35 cellular contexts compared by ENCODE assay signal in genomic region chr4:25417014-25417413, GRCh38. TPM values are rescaled to one million over a fixed set of nuclear protein-coding genes. Genes with fewer than 3 reads are reported as not detected.
DNase-seq lines count a peak whose midpoint lies in the region; ATAC-seq, FAIRE-seq and TF ChIP-seq lines count a peak whose summit lies in the region.
"Had no signal": no experiment of that assay in that cellular context is flagged by ENCODE, and none has a peak within 500 bp of the region (broad histone marks: within the 10 kb centered on the region; RNA-seq: fewer than 3 reads in every experiment).

No MANE protein-coding gene starts in this region.

- no peak for FAIRE-seq in HepG2 (lab: Jason Lieb, UNC)
- no peak for FAIRE-seq in K562 (lab: Jason Lieb, UNC)
- FAIRE-seq: A204.1, A549, D721Med had no signal

- peaks cover 6 to 29% of the 10 kb centered on the region in 2 experiments; a peak in 4 of 5 replicates for H3K36me3 ChIP-seq in HepG2 (replicated peaks in 1 of 2; ENCODE audit: control insufficient read depth in 1 of 2, insufficient read depth in 2 of 2, low read length in 2 of 2)
- H3K36me3 ChIP-seq in right lobe of liver: peaks cover 0 to 17% (median 13%) of the 10 kb centered on the region in 4 donors
- H3K36me3 ChIP-seq in K562 (ENCODE audit: control insufficient read depth, insufficient read depth, low read length): peaks cover 67% of the 10 kb centered on the region
- H3K36me3 ChIP-seq: BE2C had no signal

- peak overlapping the region; percentile 22 for H3K27ac Mint-ChIP-seq in activated T-cell treated with anti-CD3 and anti-CD28 coated beads, Interleukin-2, amount 50 U/mL, for 24 hours
- no peak overlapping the region for H3K27ac Mint-ChIP-seq in T-cell
- H3K27ac Mint-ChIP-seq: B cell; CD14-positive monocyte; CD4-positive, alpha-beta T cell; CD8-positive, alpha-beta memory T cell; CD8-positive, alpha-beta T cell had no signal

- ATAC-seq in HepG2 (no peak), right lobe of liver (no peak), K562 (no peak), T-cell (replicated peaks in 1 of 4) (no peak)
- ATAC-seq: A549; CD8-positive, alpha-beta T cell had no signal

- TF ChIP-seq CTCF in HepG2 (CRISPR knock-in tag; IDR thresholded peaks at IDR 0.05) (no peak), right lobe of liver (IDR thresholded peaks at IDR 0.05) (no peak), K562 (IDR thresholded peaks at IDR 0.05 in 2 of 3, conservative IDR thresholded peaks at IDR 0.05 in 1 of 3; ENCODE audit: insufficient read depth in 2 of 3, low read depth in 1 of 3, low read length in 3 of 3) (no peak)

- TF ChIP-seq POLR2A in HepG2 (IDR thresholded peaks at IDR 0.05; ENCODE audit: insufficient read depth in 1 of 2, low read depth in 2 of 2, low read length in 2 of 2) (no peak), right lobe of liver (IDR thresholded peaks at IDR 0.05) (no peak), K562 (conservative IDR thresholded peaks at IDR 0.05) (no peak)

- H3K4me3 Mint-ChIP-seq in activated T-cell treated with anti-CD3 and anti-CD28 coated beads, Interleukin-2, amount 50 U/mL, for 24 hours: no peak overlapping the region
- H3K4me3 Mint-ChIP-seq in T-cell: no peak overlapping the region
- H3K4me3 Mint-ChIP-seq: B cell; CD14-positive monocyte; CD4-positive, alpha-beta memory T cell; CD4-positive, alpha-beta T cell; CD4-positive, CD25-positive, alpha-beta regulatory T cell; CD8-positive, alpha-beta memory T cell; CD8-positive, alpha-beta T cell had no signal

- TF ChIP-seq RAD21 in HepG2 (CRISPR knock-in tag; IDR thresholded peaks at IDR 0.05): no peak
- TF ChIP-seq RAD21 in K562 (CRISPR knock-in tag; conservative IDR thresholded peaks at IDR 0.05 in 1 of 2, IDR thresholded peaks at IDR 0.05 in 1 of 2): no peak

- no peak overlapping the region for H3K9ac ChIP-seq in HepG2 (ENCODE audit: insufficient read depth, low read depth, low read length)
- no peak overlapping the region for H3K9ac ChIP-seq in K562 (ENCODE audit: insufficient read depth in 1 of 2, low read depth in 2 of 2, low read length in 2 of 2)
- H3K9ac ChIP-seq: BLaER1; BLaER1 treated with 17β-estradiol and CSF1 and Interleukin-3, amounts not matched to agents 10 nM and 100 nM had no signal

- BruUV-seq in HepG2 (replicated peaks; lab: Mats Ljungman, UMichigan) (no TSS peak), K562 (replicated peaks; lab: Mats Ljungman, UMichigan) (no TSS peak)

- no peak overlapping the region for H3K27ac ChIP-seq in HepG2 (ENCODE audit: extremely low read length, insufficient read depth, low read length)
- no peak overlapping the region for H3K27ac ChIP-seq in right lobe of liver
- no peak overlapping the region for H3K27ac ChIP-seq in K562 (ENCODE audit: extremely low read depth, low read depth, low read length)
- H3K27ac ChIP-seq: 22Rv1; A549; BLaER1; BLaER1 treated with 17β-estradiol and CSF1 and Interleukin-3, amounts not matched to agents 10 nM and 100 nM; C4-2B had no signal

- WGBS in HepG2 (ENCODE audit: low lambda C conversion rate): 92% methylated on average over 2 of the region's 2 CpGs
- 100% methylated on average over 1 of the region's 2 CpGs for WGBS in right lobe of liver (ENCODE audit: insufficient coverage, low coverage, low lambda C conversion rate, missing lambda C conversion rate)
- WGBS in K562 (ENCODE audit: insufficient coverage, low coverage, missing lambda C conversion rate): 100% methylated on average over 2 of the region's 2 CpGs

- TF ChIP-seq EP300 in HepG2 (IDR thresholded peaks at IDR 0.05; ENCODE audit: low read depth in 2 of 2, low read length in 2 of 2) (no peak), HepG2 (CRISPR knock-in tag; IDR thresholded peaks at IDR 0.05; ENCODE audit: borderline replicate concordance) (no peak), K562 (IDR thresholded peaks at IDR 0.05; ENCODE audit: low read length) (no peak)

- H3K4me2 ChIP-seq in HepG2 (ENCODE audit: low read depth, low read length): no peak overlapping the region
- H3K4me2 ChIP-seq in K562 (ENCODE audit: insufficient read depth, low read length): no peak overlapping the region
- H3K4me2 ChIP-seq: A549; BLaER1; BLaER1 treated with 17β-estradiol and CSF1 and Interleukin-3, amounts not matched to agents 10 nM and 100 nM had no signal

- no peaks in the 10 kb centered on the region for H3K27me3 Mint-ChIP-seq in activated T-cell treated with anti-CD3 and anti-CD28 coated beads, Interleukin-2, amount 50 U/mL, for 24 hours
- H3K27me3 Mint-ChIP-seq in T-cell: no peaks in the 10 kb centered on the region
- H3K27me3 Mint-ChIP-seq: B cell; CD4-positive, alpha-beta memory T cell; CD4-positive, alpha-beta T cell; CD4-positive, CD25-positive, alpha-beta regulatory T cell; CD8-positive, alpha-beta memory T cell had no signal

- H3K79me2 ChIP-seq in HepG2 (ENCODE audit: insufficient read depth, low read length) (no peaks in the 10 kb centered on the region), K562 (ENCODE audit: control insufficient read depth, insufficient read depth, low read length) (no peaks in the 10 kb centered on the region)

- no peaks in the 10 kb centered on the region for H3K9me3 Mint-ChIP-seq in activated T-cell treated with anti-CD3 and anti-CD28 coated beads, Interleukin-2, amount 50 U/mL, for 24 hours
- no peaks in the 10 kb centered on the region for H3K9me3 Mint-ChIP-seq in T-cell
- H3K9me3 Mint-ChIP-seq: CD14-positive monocyte; CD4-positive, alpha-beta memory T cell; CD4-positive, alpha-beta T cell; CD4-positive, CD25-positive, alpha-beta regulatory T cell; CD8-positive, alpha-beta memory T cell; CD8-positive, alpha-beta T cell had no signal

- no peak overlapping the region for H3K4me3 ChIP-seq in HepG2 (replicated peaks in 1 of 3; ENCODE audit: insufficient read depth in 1 of 3, low read depth in 2 of 3, low read length in 3 of 3)
- no peak overlapping the region for H3K4me3 ChIP-seq in right lobe of liver
- H3K4me3 ChIP-seq in K562: no peak overlapping the region
- H3K4me3 ChIP-seq: A549; BLaER1; BLaER1 treated with 17β-estradiol and CSF1 and Interleukin-3, amounts not matched to agents 10 nM and 100 nM had no signal

- H3K9me1 ChIP-seq in K562 (ENCODE audit: control insufficient read depth, insufficient read depth, low read length): no peaks in the 10 kb centered on the region

- in situ Hi-C loops in HepG2 (cut with HindIII; ENCODE audit: extremely low pct_ligation_motif_present, low pct_unique_long_range_greater_than_20kb) (no loop called here), K562 (cut with MboI) (no loop called here)

- intact Hi-C loops in HepG2 (cut with micrococcal nuclease; ENCODE audit: unreplicated experiment) (no loop called here), right lobe of liver (cut with DNase I) (no loop called here), K562 (cut with micrococcal nuclease) (no loop called here)

- POLR2A ChIA-PET in HepG2 (lab: Yijun Ruan, JAX): no interaction called here
- POLR2A ChIA-PET in K562 (lab: Yijun Ruan, JAX): no interaction called here
- POLR2A ChIA-PET in T-cell (lab: Charles Lee): no interaction called here

- H3K27me3 ChIP-seq in HepG2 (ENCODE audit: control insufficient read depth in 1 of 2, insufficient read depth in 2 of 2, low read length in 2 of 2) (no peaks in the 10 kb centered on the region), right lobe of liver (no peaks in the 10 kb centered on the region), K562 (ENCODE audit: control insufficient read depth in 2 of 2, insufficient read depth in 2 of 2, low read length in 2 of 2) (no peaks in the 10 kb centered on the region)
- H3K27me3 ChIP-seq: BE2C; BLaER1; BLaER1 treated with 17β-estradiol and CSF1 and Interleukin-3, amounts not matched to agents 10 nM and 100 nM had no signal

- no peak for DNase-seq in activated T-cell treated with anti-CD3 and anti-CD28 coated beads, Interleukin-2, amount 50 U/mL, for 24 hours
- DNase-seq in activated T-cell treated with anti-CD3 and anti-CD28 coated beads, Interleukin-2, amount 50 U/mL, for 48 hours: no peak
- DNase-seq in HepG2 (ENCODE audit: low spot score) (no peak), right lobe of liver (no peak), K562 (ENCODE audit: extremely low read depth in 1 of 4, low spot score in 3 of 4) (no peak), T-cell (no peak)
- DNase-seq: 8988T; ACHN; AML-193; BE2C; C1 segment of cervical spinal cord; Caco-2; Calu3; CD4-positive, alpha-beta memory T cell; CD4-positive, alpha-beta T cell; CD4-positive, CD25-positive, alpha-beta regulatory T cell; CD8-positive, alpha-beta memory T cell; CD8-positive, alpha-beta T cell; COR-L47; DMS 273 treated with DMSO at 0.1 percent for 48 hours; DMS153; DMS53; DMS79; DMS79 treated with DMSO at 0.1 percent for 48 hours; DND-41; EL had no signal

- H3K36me3 Mint-ChIP-seq in activated T-cell treated with anti-CD3 and anti-CD28 coated beads, Interleukin-2, amount 50 U/mL, for 24 hours (ENCODE audit: low read depth): peaks cover 93% of the 10 kb centered on the region
- peaks cover 39% of the 10 kb centered on the region for H3K36me3 Mint-ChIP-seq in T-cell

- H4K20me1 ChIP-seq in HepG2 (ENCODE audit: insufficient read depth, low read length) (no peaks in the 10 kb centered on the region), K562 (replicated peaks; ENCODE audit: control insufficient read depth, insufficient read depth, low read length) (no peaks in the 10 kb centered on the region)
- H4K20me1 ChIP-seq: BLaER1; BLaER1 treated with 17β-estradiol and CSF1 and Interleukin-3, amounts not matched to agents 10 nM and 100 nM had no signal

- H2AFZ ChIP-seq in HepG2 (ENCODE audit: low read length) (no peak overlapping the region), K562 (ENCODE audit: low read depth, low read length) (no peak overlapping the region)

- H3K4me1 ChIP-seq in HepG2 (ENCODE audit: insufficient read depth, low read length) (no peaks in the 10 kb centered on the region), right lobe of liver (no peaks in the 10 kb centered on the region), K562 (replicated peaks in 1 of 2; ENCODE audit: control insufficient read depth in 2 of 2, insufficient read depth in 2 of 2, low read length in 2 of 2) (peaks cover 0 to 5% of the 10 kb centered on the region in 2 experiments; a peak in 1 of 5 replicates)
- H3K4me1 ChIP-seq: A549, BE2C, BLaER1, Caco-2 had no signal

- H3K9me3 ChIP-seq in HepG2 (ENCODE audit: low read length): no peaks in the 10 kb centered on the region
- H3K9me3 ChIP-seq in right lobe of liver: no peaks in the 10 kb centered on the region
- no peaks in the 10 kb centered on the region for H3K9me3 ChIP-seq in K562 (replicated peaks; ENCODE audit: control insufficient read depth, insufficient read depth, low read depth, low read length)
- H3K9me3 ChIP-seq: A549; BE2C; BLaER1; BLaER1 treated with 17β-estradiol and CSF1 and Interleukin-3, amounts not matched to agents 10 nM and 100 nM; Caco-2 had no signal

- peaks cover 6% of the 10 kb centered on the region for H3K4me1 Mint-ChIP-seq in activated T-cell treated with anti-CD3 and anti-CD28 coated beads, Interleukin-2, amount 50 U/mL, for 24 hours (ENCODE audit: low read depth)
- H3K4me1 Mint-ChIP-seq in T-cell: no peaks in the 10 kb centered on the region
- H3K4me1 Mint-ChIP-seq: CD8-positive, alpha-beta memory T cell had no signal

- CTCF ChIA-PET in HepG2 (lab: Yijun Ruan, JAX; ENCODE audit: low intra/inter-chr PET ratio, low total read pairs): no interaction called here
- CTCF ChIA-PET in K562 (lab: Yijun Ruan, JAX; ENCODE audit: low intra/inter-chr PET ratio): no interaction called here
- CTCF ChIA-PET in T-cell (lab: Charles Lee): no interaction called here

RNA-seq across cellular contexts. Expression of gene ANAPC4, which starts 40.0 kb away (rescaled TPM):
- 29.4 and 30.2 TPM in 2 replicates for total RNA-seq in HepG2 (2016; rRNA removed; fragmentation: Illumina TruSeq; extraction: Trizol)
- total RNA-seq in HepG2 (2016; cell fraction: cytosol; rRNA removed; fragmentation: Illumina TruSeq; extraction: Trizol; ENCODE audit: low read depth): 3.3 and 3.7 TPM in 2 replicates
- 27.8 and 32.4 TPM in 2 replicates for total RNA-seq in HepG2 (2016; cell fraction: insoluble cytoplasmic fraction; rRNA removed; fragmentation: Illumina TruSeq; extraction: Trizol)
- total RNA-seq in HepG2 (2016; cell fraction: membrane; rRNA removed; fragmentation: Illumina TruSeq; extraction: Trizol): 4.8 and 6.7 TPM in 2 replicates
- total RNA-seq in HepG2 (2016; cell fraction: nucleus; rRNA removed; fragmentation: Illumina TruSeq; extraction: Trizol): 50.0 and 57.1 TPM in 2 replicates
- 10.3 and 14.5 TPM in 2 replicates for polyA plus RNA-seq in HepG2 (2011; rRNA removed)
- polyA plus RNA-seq in HepG2 (2011; cell fraction: cytosol; rRNA removed): 2.8 and 3.1 TPM in 2 replicates
- 27.8 and 35.7 TPM in 2 replicates for polyA plus RNA-seq in HepG2 (2011; cell fraction: nucleus; rRNA removed)
- polyA plus RNA-seq in HepG2 (2012): 11.4 and 14.0 TPM in 2 replicates
- 0.96 and 0.99 TPM in 2 replicates for polyA plus RNA-seq in HepG2 (2016; cell fraction: cytosol; fragmentation: Illumina TruSeq; extraction: Trizol; ENCODE audit: low read depth)
- polyA plus RNA-seq in HepG2 (2016; cell fraction: insoluble cytoplasmic fraction; fragmentation: Illumina TruSeq; extraction: Trizol; ENCODE audit: low read depth): 18.2 and 19.3 TPM in 2 replicates
- polyA plus RNA-seq in HepG2 (2016; cell fraction: membrane; fragmentation: Illumina TruSeq; extraction: Trizol; ENCODE audit: low read depth): 1.6 and 2.5 TPM in 2 replicates
- polyA plus RNA-seq in HepG2 (2016; cell fraction: nucleus; fragmentation: Illumina TruSeq; extraction: Trizol; ENCODE audit: insufficient read depth, low read depth): 66.0 and 68.6 TPM in 2 replicates
- polyA minus RNA-seq in HepG2 (2011; rRNA and poly(A)+ RNA removed; ENCODE audit: low replicate concordance): 6.6 and 8.6 TPM in 2 replicates
- polyA minus RNA-seq in HepG2 (2011; cell fraction: cytosol; rRNA and poly(A)+ RNA removed): 3.4 and 6.6 TPM in 2 replicates
- polyA minus RNA-seq in HepG2 (2011; cell fraction: nucleus; rRNA and poly(A)+ RNA removed): 50.8 and 60.5 TPM in 2 replicates
- 10 to 100 TPM in 5 of 6 experiments, 1 to 10 TPM in 1; 7.2 to 13.9 (median 11.4) TPM for total RNA-seq in right lobe of liver
- 45.0 and 132 TPM in 2 replicates for total RNA-seq in K562 (2011; cell fraction: chromatin; rRNA removed; ENCODE audit: low replicate concordance)
- total RNA-seq in K562 (2011; cell fraction: nucleolus; rRNA removed): 21.7 and 27.0 TPM in 2 replicates
- 46.1 and 73.2 TPM in 2 replicates for total RNA-seq in K562 (2011; cell fraction: nucleoplasm; rRNA removed)
- total RNA-seq in K562 (2014; rRNA removed): 22.0 and 24.8 TPM in 2 replicates
- 44.8 and 55.0 TPM in 2 replicates for total RNA-seq in K562 (2014; rRNA removed; fragmentation: Illumina TruSeq; extraction: Trizol)
- total RNA-seq in K562 (2015; rRNA removed; fragmentation: Illumina TruSeq; extraction: Trizol): 38.5 and 45.3 TPM in 2 replicates
- 29.6 and 32.2 TPM in 2 replicates for total RNA-seq in K562 (2021)
- 33.2 and 42.8 TPM in 2 replicates for polyA plus RNA-seq in K562 (2011; rRNA removed)
- polyA plus RNA-seq in K562 (2011; cell fraction: cytosol; rRNA removed): 3.7 and 9.3 TPM in 2 replicates
- 50.2 and 75.1 TPM in 2 replicates for polyA plus RNA-seq in K562 (2011; cell fraction: nucleus; rRNA removed)
- 21.9 and 22.3 TPM in 2 replicates for polyA plus RNA-seq in K562 (2012)
- 39.2 and 47.0 TPM in 2 replicates for polyA plus RNA-seq in K562 (2014; fragmentation: Illumina TruSeq; extraction: Trizol)
- polyA plus RNA-seq in K562 (2014; fragmentation: Nextera tagmentation; extraction: Ambion mirVana): 10 to 100 TPM; 23.9 to 30.3 TPM
- 29.0 and 31.9 TPM in 2 replicates for polyA plus RNA-seq in K562 (2014; rRNA removed)
- polyA minus RNA-seq in K562 (2011; rRNA and poly(A)+ RNA removed): 33.4 and 40.3 TPM in 2 replicates
- polyA minus RNA-seq in K562 (2011; cell fraction: cytosol; rRNA and poly(A)+ RNA removed): 10.6 and 12.2 TPM in 2 replicates
- polyA minus RNA-seq in K562 (2011; cell fraction: nucleus; rRNA and poly(A)+ RNA removed): 26.8 and 41.8 TPM in 2 replicates
- 10 to 100 TPM; 40.4 to 56.6 (median 50.5) TPM for total RNA-seq in T-cell
